1 cellular context compared by ENCODE assay signal in the genomic region with DNA sequence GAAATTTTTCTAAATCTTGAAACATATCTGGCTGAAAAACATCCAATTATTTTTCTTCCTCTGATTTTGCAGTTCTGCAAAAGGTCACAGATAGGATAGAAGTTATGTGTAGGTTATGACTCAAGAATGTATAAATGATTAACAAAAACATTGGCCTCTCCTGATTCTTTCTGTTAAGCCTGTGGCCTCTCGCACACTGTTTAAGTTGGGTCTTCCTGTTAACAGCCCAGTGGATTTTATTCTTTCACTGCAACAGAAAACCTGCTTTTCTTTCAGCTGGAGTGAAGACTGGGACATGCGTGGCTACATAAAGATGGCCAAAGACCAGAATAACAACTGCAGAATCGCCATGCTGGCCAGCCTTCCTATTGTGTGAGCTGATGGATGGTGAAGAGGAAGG.
TF ChIP-seq lines count a peak whose summit lies in the region.

No MANE protein-coding gene starts in this region.

TF ChIP-seq in A549, 52 proteins besides CTCF, POLR2A, EP300 and RAD21 (continued from another document):
- TF ChIP-seq, protein P1, sequence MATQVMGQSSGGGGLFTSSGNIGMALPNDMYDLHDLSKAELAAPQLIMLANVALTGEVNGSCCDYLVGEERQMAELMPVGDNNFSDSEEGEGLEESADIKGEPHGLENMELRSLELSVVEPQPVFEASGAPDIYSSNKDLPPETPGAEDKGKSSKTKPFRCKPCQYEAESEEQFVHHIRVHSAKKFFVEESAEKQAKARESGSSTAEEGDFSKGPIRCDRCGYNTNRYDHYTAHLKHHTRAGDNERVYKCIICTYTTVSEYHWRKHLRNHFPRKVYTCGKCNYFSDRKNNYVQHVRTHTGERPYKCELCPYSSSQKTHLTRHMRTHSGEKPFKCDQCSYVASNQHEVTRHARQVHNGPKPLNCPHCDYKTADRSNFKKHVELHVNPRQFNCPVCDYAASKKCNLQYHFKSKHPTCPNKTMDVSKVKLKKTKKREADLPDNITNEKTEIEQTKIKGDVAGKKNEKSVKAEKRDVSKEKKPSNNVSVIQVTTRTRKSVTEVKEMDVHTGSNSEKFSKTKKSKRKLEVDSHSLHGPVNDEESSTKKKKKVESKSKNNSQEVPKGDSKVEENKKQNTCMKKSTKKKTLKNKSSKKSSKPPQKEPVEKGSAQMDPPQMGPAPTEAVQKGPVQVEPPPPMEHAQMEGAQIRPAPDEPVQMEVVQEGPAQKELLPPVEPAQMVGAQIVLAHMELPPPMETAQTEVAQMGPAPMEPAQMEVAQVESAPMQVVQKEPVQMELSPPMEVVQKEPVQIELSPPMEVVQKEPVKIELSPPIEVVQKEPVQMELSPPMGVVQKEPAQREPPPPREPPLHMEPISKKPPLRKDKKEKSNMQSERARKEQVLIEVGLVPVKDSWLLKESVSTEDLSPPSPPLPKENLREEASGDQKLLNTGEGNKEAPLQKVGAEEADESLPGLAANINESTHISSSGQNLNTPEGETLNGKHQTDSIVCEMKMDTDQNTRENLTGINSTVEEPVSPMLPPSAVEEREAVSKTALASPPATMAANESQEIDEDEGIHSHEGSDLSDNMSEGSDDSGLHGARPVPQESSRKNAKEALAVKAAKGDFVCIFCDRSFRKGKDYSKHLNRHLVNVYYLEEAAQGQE (IDR thresholded peaks at IDR 0.05) = no peak
- no peak for TF ChIP-seq PHF8 (IDR thresholded peaks at IDR 0.05; ENCODE audit: borderline replicate concordance, low read depth)
- TF ChIP-seq, protein P2, sequence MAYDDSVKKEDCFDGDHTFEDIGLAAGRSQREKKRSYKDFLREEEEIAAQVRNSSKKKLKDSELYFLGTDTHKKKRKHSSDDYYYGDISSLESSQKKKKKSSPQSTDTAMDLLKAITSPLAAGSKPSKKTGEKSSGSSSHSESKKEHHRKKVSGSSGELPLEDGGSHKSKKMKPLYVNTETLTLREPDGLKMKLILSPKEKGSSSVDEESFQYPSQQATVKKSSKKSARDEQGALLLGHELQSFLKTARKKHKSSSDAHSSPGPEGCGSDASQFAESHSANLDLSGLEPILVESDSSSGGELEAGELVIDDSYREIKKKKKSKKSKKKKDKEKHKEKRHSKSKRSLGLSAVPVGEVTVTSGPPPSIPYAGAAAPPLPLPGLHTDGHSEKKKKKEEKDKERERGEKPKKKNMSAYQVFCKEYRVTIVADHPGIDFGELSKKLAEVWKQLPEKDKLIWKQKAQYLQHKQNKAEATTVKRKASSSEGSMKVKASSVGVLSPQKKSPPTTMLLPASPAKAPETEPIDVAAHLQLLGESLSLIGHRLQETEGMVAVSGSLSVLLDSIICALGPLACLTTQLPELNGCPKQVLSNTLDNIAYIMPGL (CRISPR knock-in tag; IDR thresholded peaks at IDR 0.05; ENCODE audit: borderline replicate concordance) = no peak
- TF ChIP-seq JUNB (IDR thresholded peaks at IDR 0.05) = 0 out of 2 replicates have a peak, but pooled peaks have one; percentile 13
TF ChIP-seq in A549: peak in this region for 2.
